In genomic region chr19:54333586-54334298, GRCh38 we compare ENCODE assay signal across 16 cellular contexts. TPM values are rescaled to one million over a fixed set of nuclear protein-coding genes. Genes with fewer than 3 reads are reported as not detected.
DNase-seq lines count a peak whose midpoint lies in the region; ATAC-seq lines count a peak whose summit lies in the region.
"Had no signal": no experiment of that assay in that cellular context is flagged by ENCODE, and none has a peak within 500 bp of the region (broad histone marks: within the 10 kb centered on the region; RNA-seq: fewer than 3 reads in every experiment).

No MANE protein-coding gene starts in this region.

- peaks cover 81% of the 10 kb centered on the region for H3K4me1 ChIP-seq in BLaER1
- peaks cover under 1% of the 10 kb centered on the region for H3K4me1 ChIP-seq in Karpas-422 (ENCODE audit: low read length)

- H3K4me2 ChIP-seq in BLaER1, result peak overlapping the region; percentile 49
- no peak overlapping the region for H3K4me2 ChIP-seq in Karpas-422 (ENCODE audit: low read depth, low read length, poor library complexity, severe bottlenecking)

- H3K4me1 Mint-ChIP-seq in memory B cell, result peaks cover 39% of the 10 kb centered on the region
- H3K4me1 Mint-ChIP-seq in stimulated activated memory B cell treated with anti-CD40 and anti-IgM and Interleukin-4, amounts not matched to agents 10 μg/mL and 1 μg/mL and 100 μg/mL, for 72 hours, result peaks cover 72% of the 10 kb centered on the region

- no peak overlapping the region for H3K4me3 Mint-ChIP-seq in memory B cell
- peak overlapping the region; percentile 32 for H3K4me3 Mint-ChIP-seq in stimulated activated memory B cell treated with anti-CD40 and anti-IgM and Interleukin-4, amounts not matched to agents 10 μg/mL and 1 μg/mL and 100 μg/mL, for 72 hours
- H3K4me3 Mint-ChIP-seq: CD14-positive monocyte; CD8-positive, alpha-beta T cell had no signal

- no peaks in the 10 kb centered on the region for H3K9me2 ChIP-seq in Karpas-422 (replicated peaks; ENCODE audit: insufficient read depth, low read length)

- H3K4me3 ChIP-seq in BLaER1 (no peak overlapping the region), Karpas-422 (ENCODE audit: low read length) (no peak overlapping the region)

- peaks cover 10% of the 10 kb centered on the region for H3K36me3 Mint-ChIP-seq in memory B cell
- peaks cover 21% of the 10 kb centered on the region for H3K36me3 Mint-ChIP-seq in stimulated activated memory B cell treated with anti-CD40 and anti-IgM and Interleukin-4, amounts not matched to agents 10 μg/mL and 1 μg/mL and 100 μg/mL, for 72 hours
- H3K36me3 Mint-ChIP-seq: CD14-positive monocyte; CD8-positive, alpha-beta T cell had no signal

- 0 out of 2 replicates have a peak, but pooled peaks cover 4% of the 10 kb centered on the region for H3K9me3 ChIP-seq in BLaER1
- no peaks in the 10 kb centered on the region for H3K9me3 ChIP-seq in Karpas-422 (ENCODE audit: low read length)

- H3K27ac ChIP-seq in BLaER1 (peak overlapping the region; percentile 22; the same call in 1 of the 2 replicates), Karpas-422 (ENCODE audit: low read length) (no peak overlapping the region)
- H3K27ac ChIP-seq: HL-60 had no signal

- no peaks in the 10 kb centered on the region for H3K27me3 Mint-ChIP-seq in memory B cell
- H3K27me3 Mint-ChIP-seq in stimulated activated memory B cell treated with anti-CD40 and anti-IgM and Interleukin-4, amounts not matched to agents 10 μg/mL and 1 μg/mL and 100 μg/mL, for 72 hours, result no peaks in the 10 kb centered on the region

- peak; percentile 41 for DNase-seq in Karpas-422
- no peak for DNase-seq in memory B cell (ENCODE audit: low spot score in 2 of 2)
- no peak for DNase-seq in left lobe of liver (ENCODE audit: low spot score)
- no peak for DNase-seq in DMS53 (lab: John Stamatoyannopoulos, UW)
- DNase-seq in activated CD8-positive, alpha-beta memory T cell treated with anti-CD3 and anti-CD28 coated beads, Interleukin-2, amount 50 U/mL, for 4 hours, result no peak
- DNase-seq: ACHN; CD8-positive, alpha-beta T cell; COR-L47; GF-D8 had no signal

- H3K27ac Mint-ChIP-seq in memory B cell, result peak overlapping the region; percentile 62
- H3K27ac Mint-ChIP-seq in stimulated activated memory B cell treated with anti-CD40 and anti-IgM and Interleukin-4, amounts not matched to agents 10 μg/mL and 1 μg/mL and 100 μg/mL, for 72 hours, result peak overlapping the region; percentile 61
- H3K27ac Mint-ChIP-seq: CD14-positive monocyte; CD8-positive, alpha-beta T cell had no signal

- H3K36me3 ChIP-seq in BLaER1, result no peaks in the 10 kb centered on the region
- H3K36me3 ChIP-seq in Karpas-422 (ENCODE audit: insufficient read depth, low read length), result no peaks in the 10 kb centered on the region

- H3K9ac ChIP-seq in BLaER1 (no peak overlapping the region), Karpas-422 (ENCODE audit: low read length) (no peak overlapping the region)

- ATAC-seq in memory B cell (ENCODE audit: low read depth), result no peak
- no peak for ATAC-seq in stimulated activated memory B cell treated with anti-CD40 and anti-IgM and Interleukin-4, amounts not matched to agents 10 μg/mL and 1 μg/mL and 100 μg/mL, for 72 hours
- no peak for ATAC-seq in left lobe of liver
- ATAC-seq in GM19467 (IDR thresholded peaks at IDR 0.05; ENCODE audit: unreplicated experiment), result no peak
- ATAC-seq: CD8-positive, alpha-beta T cell; HCT116 had no signal

- H2AFZ ChIP-seq in Karpas-422 (ENCODE audit: low read length), result no peak overlapping the region

- H4K20me1 ChIP-seq in BLaER1 (no peaks in the 10 kb centered on the region), Karpas-422 (ENCODE audit: insufficient read depth, low read depth, low read length) (no peaks in the 10 kb centered on the region)

- H3K9me3 Mint-ChIP-seq in memory B cell, result peaks cover 2% of the 10 kb centered on the region
- peaks cover 2% of the 10 kb centered on the region for H3K9me3 Mint-ChIP-seq in stimulated activated memory B cell treated with anti-CD40 and anti-IgM and Interleukin-4, amounts not matched to agents 10 μg/mL and 1 μg/mL and 100 μg/mL, for 72 hours
- H3K9me3 Mint-ChIP-seq: CD14-positive monocyte; CD8-positive, alpha-beta T cell had no signal

- H3K27me3 ChIP-seq in BLaER1 (no peaks in the 10 kb centered on the region), Karpas-422 (ENCODE audit: low read length) (0 out of 2 replicates have a peak, but pooled peaks cover 2% of the 10 kb centered on the region)

- no peaks in the 10 kb centered on the region for H3K79me2 ChIP-seq in Karpas-422 (ENCODE audit: low read length)

RNA-seq across cellular contexts. Expression of gene LILRA4, which starts 5.2 kb away (rescaled TPM):
- 0.75 and 10.5 TPM in 2 replicates for total RNA-seq in Karpas-422 (2014; rRNA removed; shearing (Covaris generic); ENCODE audit: low replicate concordance)
- not detected for total RNA-seq in left lobe of liver
- total RNA-seq: A172; CD8-positive, alpha-beta T cell had no signal

RNA-seq across cellular contexts. Expression of gene LILRA5, which starts 20.8 kb away (rescaled TPM):
- not detected in 2 replicates for total RNA-seq in Karpas-422 (2014; rRNA removed; shearing (Covaris generic); ENCODE audit: low replicate concordance)
- 1.4 TPM for total RNA-seq in left lobe of liver
- total RNA-seq: A172 had no signal

RNA-seq across cellular contexts. Expression of gene LAIR1, which starts 31.0 kb away (rescaled TPM):
- 0.15 and 0.61 TPM in 2 replicates for total RNA-seq in Karpas-422 (2014; rRNA removed; shearing (Covaris generic); ENCODE audit: low replicate concordance)
- total RNA-seq in left lobe of liver, result 3.1 TPM
- total RNA-seq: A172 had no signal

RNA-seq across cellular contexts. Expression of gene LILRB2, which starts 52.8 kb away (rescaled TPM):
- total RNA-seq in Karpas-422 (2014; rRNA removed; shearing (Covaris generic); ENCODE audit: low replicate concordance), result 0.22 and 0.61 TPM in 2 replicates
- 1.7 TPM for total RNA-seq in left lobe of liver
- total RNA-seq: A172 had no signal
